ENCODE assay signal across 8 cellular contexts in genomic region chr6:26175428-26176181, GRCh38.
DNase-seq lines count a peak whose midpoint lies in the region; ATAC-seq and TF ChIP-seq lines count a peak whose summit lies in the region.

No MANE protein-coding gene starts in this region.

- H3K4me1 ChIP-seq in Peyer's patch (peaks cover 0 to 6% (median 1%) of the 10 kb centered on the region in 4 donors), body of pancreas (peaks cover 15% of the 10 kb centered on the region), liver (ENCODE audit: control insufficient read depth in 4 of 4, insufficient read depth in 4 of 4, low read length in 3 of 4) (peaks cover 0 to 9% (median 3%) of the 10 kb centered on the region in 4 donors)

- H3K9ac ChIP-seq in liver (ENCODE audit: low read depth in 1 of 2, low read length in 2 of 2) = peak overlapping the region in 1 of 2 donors; percentile 18

- TF ChIP-seq CTCF in HFF-Myc (IDR thresholded peaks at IDR 0.05; ENCODE audit: low read depth, low read length, missing control alignments) = peak; percentile 55
- peak; percentile 61 to 79 (median 70) for TF ChIP-seq CTCF in Peyer's patch (IDR thresholded peaks at IDR 0.05)
- TF ChIP-seq CTCF in body of pancreas (IDR thresholded peaks at IDR 0.05) = peak; percentile 12 to 58 (median 42)
- peak; percentile 46 for TF ChIP-seq CTCF in liver (IDR thresholded peaks at IDR 0.05; ENCODE audit: low read depth, low read length, missing input control)

- H3K36me3 ChIP-seq in Peyer's patch (no peaks in the 10 kb centered on the region), body of pancreas (replicated peaks in 1 of 2; ENCODE audit: insufficient read depth in 1 of 2, low read depth in 2 of 2) (no peaks in the 10 kb centered on the region), liver (ENCODE audit: control insufficient read depth in 4 of 4, insufficient read depth in 3 of 4, low read depth in 1 of 4, low read length in 3 of 4) (no peaks in the 10 kb centered on the region)

- TF ChIP-seq RAD21 in liver (IDR thresholded peaks at IDR 0.05) = peak; percentile 77 to 81

- 60 to 65% methylated on average over 5 of the region's 5 CpGs for WGBS in body of pancreas, 2 donors
- WGBS in liver = 69% methylated on average over 5 of the region's 5 CpGs

- H3K27me3 ChIP-seq in Peyer's patch (no peaks in the 10 kb centered on the region), body of pancreas (no peaks in the 10 kb centered on the region), liver (ENCODE audit: control insufficient read depth in 4 of 4, insufficient read depth in 4 of 4, low read length in 3 of 4) (no peaks in the 10 kb centered on the region)

- H3K4me3 ChIP-seq in HFF-Myc (replicated peaks; ENCODE audit: low read depth, low read length) (no peak overlapping the region), Peyer's patch (no peak overlapping the region), body of pancreas (no peak overlapping the region), liver (ENCODE audit: low read depth in 1 of 3, low read length in 3 of 3) (no peak overlapping the region)

- H3K27ac ChIP-seq in Peyer's patch (peak overlapping the region in 1 of 4 donors; percentile 4), body of pancreas (no peak overlapping the region), liver (ENCODE audit: low read depth in 1 of 2, low read length in 2 of 2) (no peak overlapping the region)

- H3K9me3 ChIP-seq in Peyer's patch (no peaks in the 10 kb centered on the region), body of pancreas (no peaks in the 10 kb centered on the region), liver (ENCODE audit: control insufficient read depth in 4 of 4, low read length in 3 of 4) (no peaks in the 10 kb centered on the region)

- ATAC-seq in body of pancreas (no peak), HG02973 (IDR thresholded peaks at IDR 0.05; ENCODE audit: unreplicated experiment) (no peak)

- DNase-seq in DMS53 (lab: John Stamatoyannopoulos, UW) = peak; percentile 65
- peak; percentile 58 for DNase-seq in HFF-Myc (ENCODE audit: extremely low read depth, low read depth)
- DNase-seq in Peyer's patch = peak in 2 of 3 donors; percentile 37 to 76
- peak in 1 of 4 donors; percentile 25 for DNase-seq in body of pancreas
- peak; percentile 45 for DNase-seq in ureter (ENCODE audit: low spot score)
- no peak for DNase-seq in DMS153 (lab: John Stamatoyannopoulos, UW)

- intact Hi-C loops in body of pancreas (cut with DNase I) = no loop called here

- TF ChIP-seq POLR2A in Peyer's patch (IDR thresholded peaks at IDR 0.05) = no peak
- TF ChIP-seq POLR2A in body of pancreas (IDR thresholded peaks at IDR 0.05) = no peak

TF ChIP-seq in liver, 16 proteins besides CTCF, POLR2A, EP300 and RAD21:
- no peak for TF ChIP-seq RXRA (IDR thresholded peaks at IDR 0.05)
